ENCODE assay signal across 1 cellular context in the genomic region with DNA sequence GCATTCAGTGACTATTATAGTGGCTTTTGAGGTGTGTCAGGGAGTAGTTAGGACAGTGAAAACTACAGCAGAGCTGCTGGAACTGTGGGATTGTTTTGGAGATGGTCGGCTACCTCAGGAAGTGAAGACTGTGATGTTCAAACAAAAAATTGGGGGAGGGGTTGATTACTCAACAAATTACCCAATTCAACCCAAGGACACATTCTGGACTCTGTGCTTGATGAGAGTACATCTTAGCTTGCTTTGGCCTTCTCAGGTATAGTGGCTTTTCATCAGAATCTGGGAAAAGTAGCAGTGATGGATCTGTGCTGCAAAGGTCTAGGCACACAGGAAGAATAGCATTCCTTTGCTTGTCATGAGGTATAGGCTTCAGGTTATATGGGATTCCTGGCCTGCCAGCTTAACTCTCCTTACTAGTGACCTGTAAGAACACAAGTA.
TF ChIP-seq lines count a peak whose summit lies in the region.

No MANE protein-coding gene starts in this region.

TF ChIP-seq in GM23338, 12 proteins besides CTCF, POLR2A, EP300 and RAD21 (continued from another document):
- TF ChIP-seq, protein P1, sequence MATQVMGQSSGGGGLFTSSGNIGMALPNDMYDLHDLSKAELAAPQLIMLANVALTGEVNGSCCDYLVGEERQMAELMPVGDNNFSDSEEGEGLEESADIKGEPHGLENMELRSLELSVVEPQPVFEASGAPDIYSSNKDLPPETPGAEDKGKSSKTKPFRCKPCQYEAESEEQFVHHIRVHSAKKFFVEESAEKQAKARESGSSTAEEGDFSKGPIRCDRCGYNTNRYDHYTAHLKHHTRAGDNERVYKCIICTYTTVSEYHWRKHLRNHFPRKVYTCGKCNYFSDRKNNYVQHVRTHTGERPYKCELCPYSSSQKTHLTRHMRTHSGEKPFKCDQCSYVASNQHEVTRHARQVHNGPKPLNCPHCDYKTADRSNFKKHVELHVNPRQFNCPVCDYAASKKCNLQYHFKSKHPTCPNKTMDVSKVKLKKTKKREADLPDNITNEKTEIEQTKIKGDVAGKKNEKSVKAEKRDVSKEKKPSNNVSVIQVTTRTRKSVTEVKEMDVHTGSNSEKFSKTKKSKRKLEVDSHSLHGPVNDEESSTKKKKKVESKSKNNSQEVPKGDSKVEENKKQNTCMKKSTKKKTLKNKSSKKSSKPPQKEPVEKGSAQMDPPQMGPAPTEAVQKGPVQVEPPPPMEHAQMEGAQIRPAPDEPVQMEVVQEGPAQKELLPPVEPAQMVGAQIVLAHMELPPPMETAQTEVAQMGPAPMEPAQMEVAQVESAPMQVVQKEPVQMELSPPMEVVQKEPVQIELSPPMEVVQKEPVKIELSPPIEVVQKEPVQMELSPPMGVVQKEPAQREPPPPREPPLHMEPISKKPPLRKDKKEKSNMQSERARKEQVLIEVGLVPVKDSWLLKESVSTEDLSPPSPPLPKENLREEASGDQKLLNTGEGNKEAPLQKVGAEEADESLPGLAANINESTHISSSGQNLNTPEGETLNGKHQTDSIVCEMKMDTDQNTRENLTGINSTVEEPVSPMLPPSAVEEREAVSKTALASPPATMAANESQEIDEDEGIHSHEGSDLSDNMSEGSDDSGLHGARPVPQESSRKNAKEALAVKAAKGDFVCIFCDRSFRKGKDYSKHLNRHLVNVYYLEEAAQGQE (IDR thresholded peaks at IDR 0.05; ENCODE audit: unreplicated experiment) = no peak
- TF ChIP-seq EZH2 (IDR thresholded peaks at IDR 0.05; ENCODE audit: low read depth, unreplicated experiment) = no peak
- TF ChIP-seq CREB1 (CRISPR knock-in tag; IDR thresholded peaks at IDR 0.05; ENCODE audit: low read depth) = no peak
- TF ChIP-seq STAT1 (IDR thresholded peaks at IDR 0.05; ENCODE audit: unreplicated experiment) = no peak
- no peak for TF ChIP-seq ZNF331 (CRISPR knock-in tag; IDR thresholded peaks at IDR 0.05; ENCODE audit: low read depth)
- TF ChIP-seq, protein P2, sequence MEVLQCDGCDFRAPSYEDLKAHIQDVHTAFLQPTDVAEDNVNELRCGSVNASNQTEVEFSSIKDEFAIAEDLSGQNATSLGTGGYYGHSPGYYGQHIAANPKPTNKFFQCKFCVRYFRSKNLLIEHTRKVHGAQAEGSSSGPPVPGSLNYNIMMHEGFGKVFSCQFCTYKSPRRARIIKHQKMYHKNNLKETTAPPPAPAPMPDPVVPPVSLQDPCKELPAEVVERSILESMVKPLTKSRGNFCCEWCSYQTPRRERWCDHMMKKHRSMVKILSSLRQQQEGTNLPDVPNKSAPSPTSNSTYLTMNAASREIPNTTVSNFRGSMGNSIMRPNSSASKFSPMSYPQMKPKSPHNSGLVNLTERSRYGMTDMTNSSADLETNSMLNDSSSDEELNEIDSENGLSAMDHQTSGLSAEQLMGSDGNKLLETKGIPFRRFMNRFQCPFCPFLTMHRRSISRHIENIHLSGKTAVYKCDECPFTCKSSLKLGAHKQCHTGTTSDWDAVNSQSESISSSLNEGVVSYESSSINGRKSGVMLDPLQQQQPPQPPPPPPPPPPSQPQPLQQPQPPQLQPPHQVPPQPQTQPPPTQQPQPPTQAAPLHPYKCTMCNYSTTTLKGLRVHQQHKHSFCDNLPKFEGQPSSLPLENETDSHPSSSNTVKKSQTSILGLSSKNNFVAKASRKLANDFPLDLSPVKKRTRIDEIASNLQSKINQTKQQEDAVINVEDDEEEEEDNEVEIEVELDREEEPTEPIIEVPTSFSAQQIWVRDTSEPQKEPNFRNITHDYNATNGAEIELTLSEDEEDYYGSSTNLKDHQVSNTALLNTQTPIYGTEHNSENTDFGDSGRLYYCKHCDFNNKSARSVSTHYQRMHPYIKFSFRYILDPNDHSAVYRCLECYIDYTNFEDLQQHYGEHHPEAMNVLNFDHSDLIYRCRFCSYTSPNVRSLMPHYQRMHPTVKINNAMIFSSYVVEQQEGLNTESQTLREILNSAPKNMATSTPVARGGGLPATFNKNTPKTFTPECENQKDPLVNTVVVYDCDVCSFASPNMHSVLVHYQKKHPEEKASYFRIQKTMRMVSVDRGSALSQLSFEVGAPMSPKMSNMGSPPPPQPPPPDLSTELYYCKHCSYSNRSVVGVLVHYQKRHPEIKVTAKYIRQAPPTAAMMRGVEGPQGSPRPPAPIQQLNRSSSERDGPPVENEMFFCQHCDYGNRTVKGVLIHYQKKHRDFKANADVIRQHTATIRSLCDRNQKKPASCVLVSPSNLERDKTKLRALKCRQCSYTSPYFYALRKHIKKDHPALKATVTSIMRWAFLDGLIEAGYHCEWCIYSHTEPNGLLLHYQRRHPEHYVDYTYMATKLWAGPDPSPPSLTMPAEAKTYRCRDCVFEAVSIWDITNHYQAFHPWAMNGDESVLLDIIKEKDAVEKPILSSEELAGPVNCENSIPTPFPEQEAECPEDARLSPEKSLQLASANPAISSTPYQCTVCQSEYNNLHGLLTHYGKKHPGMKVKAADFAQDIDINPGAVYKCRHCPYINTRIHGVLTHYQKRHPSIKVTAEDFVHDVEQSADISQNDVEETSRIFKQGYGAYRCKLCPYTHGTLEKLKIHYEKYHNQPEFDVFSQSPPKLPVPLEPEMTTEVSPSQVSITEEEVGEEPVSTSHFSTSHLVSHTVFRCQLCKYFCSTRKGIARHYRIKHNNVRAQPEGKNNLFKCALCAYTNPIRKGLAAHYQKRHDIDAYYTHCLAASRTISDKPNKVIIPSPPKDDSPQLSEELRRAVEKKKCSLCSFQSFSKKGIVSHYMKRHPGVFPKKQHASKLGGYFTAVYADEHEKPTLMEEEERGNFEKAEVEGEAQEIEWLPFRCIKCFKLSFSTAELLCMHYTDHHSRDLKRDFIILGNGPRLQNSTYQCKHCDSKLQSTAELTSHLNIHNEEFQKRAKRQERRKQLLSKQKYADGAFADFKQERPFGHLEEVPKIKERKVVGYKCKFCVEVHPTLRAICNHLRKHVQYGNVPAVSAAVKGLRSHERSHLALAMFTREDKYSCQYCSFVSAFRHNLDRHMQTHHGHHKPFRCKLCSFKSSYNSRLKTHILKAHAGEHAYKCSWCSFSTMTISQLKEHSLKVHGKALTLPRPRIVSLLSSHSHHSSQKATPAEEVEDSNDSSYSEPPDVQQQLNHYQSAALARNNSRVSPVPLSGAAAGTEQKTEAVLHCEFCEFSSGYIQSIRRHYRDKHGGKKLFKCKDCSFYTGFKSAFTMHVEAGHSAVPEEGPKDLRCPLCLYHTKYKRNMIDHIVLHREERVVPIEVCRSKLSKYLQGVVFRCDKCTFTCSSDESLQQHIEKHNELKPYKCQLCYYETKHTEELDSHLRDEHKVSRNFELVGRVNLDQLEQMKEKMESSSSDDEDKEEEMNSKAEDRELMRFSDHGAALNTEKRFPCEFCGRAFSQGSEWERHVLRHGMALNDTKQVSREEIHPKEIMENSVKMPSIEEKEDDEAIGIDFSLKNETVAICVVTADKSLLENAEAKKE (CRISPR knock-in tag; IDR thresholded peaks at IDR 0.05) = no peak
- TF ChIP-seq NANOG (IDR thresholded peaks at IDR 0.05; ENCODE audit: borderline replicate concordance) = no peak
- TF ChIP-seq ZNF114 (CRISPR knock-in tag; IDR thresholded peaks at IDR 0.05) = no peak
